16 cellular contexts compared by ENCODE assay signal in the genomic region with DNA sequence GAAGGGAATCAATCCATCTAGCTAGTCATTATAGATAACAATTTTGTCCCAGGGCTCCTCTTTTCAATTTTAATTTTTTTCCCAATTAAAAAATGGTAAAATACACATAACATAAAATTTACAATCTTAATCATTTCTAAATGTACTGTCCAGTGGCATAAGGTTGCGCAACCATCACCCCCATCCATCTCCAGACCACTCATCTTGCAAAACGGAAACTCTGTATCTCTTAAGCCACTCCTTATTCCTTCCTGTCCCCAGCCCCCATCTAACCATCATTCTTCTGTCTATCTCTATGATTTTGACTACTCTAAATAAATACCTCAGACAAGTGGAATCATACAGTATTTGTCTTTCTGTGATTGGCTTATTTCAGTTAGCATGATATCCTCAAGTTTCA. TPM values are rescaled to one million over a fixed set of nuclear protein-coding genes. Genes with fewer than 3 reads are reported as not detected.
DNase-seq lines count a peak whose midpoint lies in the region; TF ChIP-seq lines count a peak whose summit lies in the region.
"Had no signal": no experiment of that assay in that cellular context is flagged by ENCODE, and none has a peak within 500 bp of the region (broad histone marks: within the 10 kb centered on the region; RNA-seq: fewer than 3 reads in every experiment).

No MANE protein-coding gene starts in this region.

- peak overlapping the region; percentile 28 to 79 (median 55) for H3K27ac Mint-ChIP-seq in CD14-positive monocyte
- H3K27ac Mint-ChIP-seq: B cell; HFFc6; T-helper 1 cell treated with Interleukin-12 subunit alpha and Interleukin-12 subunit beta and Interleukin-4 antibody, amounts not matched to agents 30 μg/mL and 1 μg/mL, for 36 hours had no signal

- no peaks in the 10 kb centered on the region for H3K36me3 Mint-ChIP-seq in CD14-positive monocyte

- intact Hi-C loops in CD14-positive monocyte (cut with micrococcal nuclease) = loop anchor here in 1 of 2 donors (10.0 kb wide), 1 partner anchor 47 kb away; the partner anchor contains the start of gene RAB18

- H3K27me3 Mint-ChIP-seq in CD14-positive monocyte (ENCODE audit: low read depth in 3 of 3) = no peaks in the 10 kb centered on the region

- no peaks in the 10 kb centered on the region for H3K27me3 ChIP-seq in H7 (ENCODE audit: control insufficient read depth, insufficient read depth, low read length)

- H3K4me3 Mint-ChIP-seq in CD14-positive monocyte = peak overlapping the region; percentile 14 to 22
- H3K4me3 Mint-ChIP-seq: B cell; HFFc6; T-helper 1 cell treated with Interleukin-12 subunit alpha and Interleukin-12 subunit beta and Interleukin-4 antibody, amounts not matched to agents 30 μg/mL and 1 μg/mL, for 36 hours had no signal

- no peak overlapping the region for H3K4me3 ChIP-seq in H7 (ENCODE audit: insufficient read depth, low read depth, low read length)

- H3K4me1 Mint-ChIP-seq in CD14-positive monocyte = peaks cover 69% of the 10 kb centered on the region

- no peak for TF ChIP-seq CTCF in CD14-positive monocyte (IDR thresholded peaks at IDR 0.05)

- H3K36me3 ChIP-seq in H7 (replicated peaks; ENCODE audit: control insufficient read depth, insufficient read depth, low read length) = no peaks in the 10 kb centered on the region

- DNase-seq in CD14-positive monocyte (ENCODE audit: low spot score) (no peak), Kasumi-1 (lab: John Stamatoyannopoulos, UW) (peak; percentile 53 to 70), NOMO-1 treated with dmso at 0.1 percent for 144 hours (lab: John Stamatoyannopoulos, UW; ENCODE audit: unreplicated experiment) (peak; percentile 79), amniotic epithelial cell (ENCODE audit: low read depth) (peak; percentile 4), UCSD-AML1 (lab: John Stamatoyannopoulos, UW; ENCODE audit: unreplicated experiment) (no peak), activated gamma-delta T cell treated with Interleukin-2 at 50 U/mL for 16 hours (no peak), H7 (no peak)
- DNase-seq: ACHN; CD8-positive, alpha-beta memory T cell; HFFc6; Karpas-422; NCI-H1092 treated with DMSO at 0.1 percent for 48 hours; NCI-H1694; NCI-H69 had no signal

- H3K9me3 Mint-ChIP-seq in CD14-positive monocyte = peaks cover 0 to 2% (median 0%) of the 10 kb centered on the region in 7 donors
- H3K9me3 Mint-ChIP-seq: CD8-positive, alpha-beta memory T cell; HFFc6; T-helper 1 cell treated with Interleukin-12 subunit alpha and Interleukin-12 subunit beta and Interleukin-4 antibody, amounts not matched to agents 30 μg/mL and 1 μg/mL, for 36 hours had no signal

RNA-seq across cellular contexts. Expression of gene RAB18, which starts 46.1 kb away (rescaled TPM):
- polyA plus RNA-seq in CD14-positive monocyte = 100 to 1,000 TPM; 117 to 133 TPM
- 33.3 and 35.3 TPM in 2 replicates for total RNA-seq in H7 (2014; rRNA removed; shearing (Covaris generic))

Comparison
In these comparisons a context has a peak if more than half of its experiments do, and no peak if none do; other contexts are left out.
1. DNase-seq: peak in Kasumi-1 (2 of 2), NOMO-1 treated with dmso at 0.1 percent for 144 hours (single experiment) and amniotic epithelial cell (single experiment); none in CD14-positive monocyte (single experiment), UCSD-AML1 (single experiment), activated gamma-delta T cell treated with Interleukin-2 at 50 U/mL for 16 hours (single experiment) and H7 (single experiment).